ENCODE assay signal across 12 cellular contexts in genomic region chr20:58877374-58878360, GRCh38. TPM values are rescaled to one million over a fixed set of nuclear protein-coding genes. Genes with fewer than 3 reads are reported as not detected.
DNase-seq lines count a peak whose midpoint lies in the region; ATAC-seq and TF ChIP-seq lines count a peak whose summit lies in the region.
"Had no signal": no experiment of that assay in that cellular context is flagged by ENCODE, and none has a peak within 500 bp of the region (broad histone marks: within the 10 kb centered on the region; RNA-seq: fewer than 3 reads in every experiment).

No MANE protein-coding gene starts in this region.

- H3K27me3 ChIP-seq in CD8-positive, alpha-beta T cell (ENCODE audit: insufficient read depth, low read length) = no peaks in the 10 kb centered on the region
- H3K27me3 ChIP-seq in mesendoderm (ENCODE audit: insufficient read depth, low read length, poor library complexity) = no peaks in the 10 kb centered on the region
- H3K27me3 ChIP-seq: pancreas had no signal

- no peak overlapping the region for H3K4me3 ChIP-seq in CD8-positive, alpha-beta T cell (ENCODE audit: low read depth, low read length)
- H3K4me3 ChIP-seq in HEK293 (ENCODE audit: low read depth, low read length) (no peak overlapping the region), mesendoderm (ENCODE audit: low read length) (no peak overlapping the region)
- H3K4me3 ChIP-seq: pancreas had no signal

- no peaks in the 10 kb centered on the region for H3K79me1 ChIP-seq in mesendoderm (ENCODE audit: low read length)

- peak; percentile 98 for ATAC-seq in CD8-positive, alpha-beta T cell
- peak; percentile 91 for ATAC-seq in activated CD8-positive, alpha-beta T cell treated with anti-CD3 and anti-CD28 coated beads for 36 hours
- no peak for ATAC-seq in HG03460 (IDR thresholded peaks at IDR 0.05; ENCODE audit: unreplicated experiment)
- ATAC-seq in GM18909 (IDR thresholded peaks at IDR 0.05; ENCODE audit: poor library complexity, unreplicated experiment) = no peak
- ATAC-seq in GM18867 (IDR thresholded peaks at IDR 0.05; ENCODE audit: unreplicated experiment) = no peak
- ATAC-seq: pancreas had no signal

- H3K4me1 Mint-ChIP-seq in CD8-positive, alpha-beta T cell (ENCODE audit: low read depth) = peaks cover 21% of the 10 kb centered on the region
- H3K4me1 Mint-ChIP-seq in activated CD8-positive, alpha-beta T cell treated with anti-CD3 and anti-CD28 coated beads for 36 hours (ENCODE audit: low read depth) = peaks cover 25% of the 10 kb centered on the region

- WGBS in mesendoderm (ENCODE audit: extremely low coverage, insufficient coverage, low lambda C conversion rate) = no CpG with 5 or more reads among the region's 11 CpGs

- peak overlapping the region; percentile 88 for H3K27ac Mint-ChIP-seq in CD8-positive, alpha-beta T cell
- H3K27ac Mint-ChIP-seq in activated CD8-positive, alpha-beta T cell treated with anti-CD3 and anti-CD28 coated beads for 36 hours = peak overlapping the region; percentile 70

- peaks cover 16% of the 10 kb centered on the region for H3K4me1 ChIP-seq in CD8-positive, alpha-beta T cell (ENCODE audit: insufficient read depth, low read length)
- H3K4me1 ChIP-seq in HEK293 (ENCODE audit: control insufficient read depth, insufficient read depth, low read length) (no peaks in the 10 kb centered on the region), mesendoderm (ENCODE audit: control insufficient read depth, low read depth, low read length) (peaks cover 3% of the 10 kb centered on the region)
- H3K4me1 ChIP-seq: pancreas had no signal

- H3K18ac ChIP-seq in mesendoderm (ENCODE audit: low read length) = no peak overlapping the region

- H3K9me3 ChIP-seq in CD8-positive, alpha-beta T cell (ENCODE audit: low read length) = no peaks in the 10 kb centered on the region
- no peaks in the 10 kb centered on the region for H3K9me3 ChIP-seq in HEK293 (ENCODE audit: control insufficient read depth, insufficient read depth, low read depth, low read length)
- H3K9me3 ChIP-seq: pancreas had no signal

- H3K23ac ChIP-seq in mesendoderm (ENCODE audit: low read length) = peak overlapping the region; percentile 16

- no peak overlapping the region for H2BK5ac ChIP-seq in mesendoderm (ENCODE audit: low read length)

- no peak overlapping the region for H4K5ac ChIP-seq in mesendoderm (ENCODE audit: low read length)

- no peak overlapping the region for H4K8ac ChIP-seq in mesendoderm (ENCODE audit: low read depth, low read length)

- no peak overlapping the region for H2AK5ac ChIP-seq in mesendoderm (ENCODE audit: low read length)

- no peak overlapping the region for H3K27ac ChIP-seq in CD8-positive, alpha-beta T cell (ENCODE audit: low read depth, low read length)
- H3K27ac ChIP-seq in HEK293 (ENCODE audit: extremely low read depth, low read depth, low read length) (no peak overlapping the region), mesendoderm (ENCODE audit: low read depth, low read length) (no peak overlapping the region)
- H3K27ac ChIP-seq: pancreas had no signal

- no peaks in the 10 kb centered on the region for H3K36me3 ChIP-seq in CD8-positive, alpha-beta T cell (ENCODE audit: insufficient read depth, low read length)
- H3K36me3 ChIP-seq in HEK293 (ENCODE audit: control insufficient read depth in 2 of 2, insufficient read depth in 1 of 2, low read length in 2 of 2) (no peaks in the 10 kb centered on the region), mesendoderm (ENCODE audit: control insufficient read depth, insufficient read depth, low read length) (no peaks in the 10 kb centered on the region)
- H3K36me3 ChIP-seq: pancreas had no signal

- H2BK15ac ChIP-seq in mesendoderm (replicated peaks; ENCODE audit: low read depth) = no peak overlapping the region

- H3K4ac ChIP-seq in mesendoderm (ENCODE audit: low read depth, low read length) = no peak overlapping the region

- peak overlapping the region; percentile 13 for H3K4me3 Mint-ChIP-seq in CD8-positive, alpha-beta T cell
- H3K4me3 Mint-ChIP-seq in activated CD8-positive, alpha-beta T cell treated with anti-CD3 and anti-CD28 coated beads for 36 hours = peak overlapping the region; percentile 10

- H3K4me2 ChIP-seq in mesendoderm (ENCODE audit: low read length) = no peak overlapping the region

- no peak for TF ChIP-seq CTCF in CD8-positive, alpha-beta T cell (IDR thresholded peaks at IDR 0.05)
- no peak for TF ChIP-seq CTCF in HEK293 (tag by site-specific recombination; IDR thresholded peaks at IDR 0.05)
- no peak for TF ChIP-seq CTCF in activated CD8-positive, alpha-beta T cell treated with anti-CD3 and anti-CD28 coated beads for 36 hours (IDR thresholded peaks at IDR 0.05)

- peak in 1 of 7 experiments; percentile 66 for DNase-seq in CD8-positive, alpha-beta T cell
- peak; percentile 42 for DNase-seq in activated CD8-positive, alpha-beta T cell treated with anti-CD3 and anti-CD28 coated beads for 36 hours
- DNase-seq in mesendoderm (no peak), hypothalamus (lab: John Stamatoyannopoulos, UW) (no peak)
- DNase-seq: activated CD4-positive, alpha-beta T cell treated with anti-CD3 and anti-CD28 coated beads for 4 hours; GF-D8; mammary epithelial cell; pancreas had no signal

- no peaks in the 10 kb centered on the region for H3K27me3 Mint-ChIP-seq in CD8-positive, alpha-beta T cell (ENCODE audit: low read depth)
- no peaks in the 10 kb centered on the region for H3K27me3 Mint-ChIP-seq in activated CD8-positive, alpha-beta T cell treated with anti-CD3 and anti-CD28 coated beads for 36 hours

- H3K9ac ChIP-seq in mesendoderm (ENCODE audit: low read length) = no peak overlapping the region

- no peaks in the 10 kb centered on the region for H3K36me3 Mint-ChIP-seq in CD8-positive, alpha-beta T cell
- H3K36me3 Mint-ChIP-seq in activated CD8-positive, alpha-beta T cell treated with anti-CD3 and anti-CD28 coated beads for 36 hours (ENCODE audit: low read depth) = no peaks in the 10 kb centered on the region

- intact Hi-C loops in CD8-positive, alpha-beta T cell (cut with DNase I, micrococcal nuclease) = loop anchor here in 1 of 2 experiments (2.0 kb wide), 1 partner anchor 15 kb away; no protein-coding TSS in a partner anchor
- intact Hi-C loops in activated CD8-positive, alpha-beta T cell treated with anti-CD3 and anti-CD28 coated beads for 36 hours (cut with micrococcal nuclease) = loop anchor here (10.0 kb wide), 1 partner anchor 347 kb away; no protein-coding TSS in a partner anchor

- H3K79me2 ChIP-seq in mesendoderm (ENCODE audit: control insufficient read depth, insufficient read depth, low read length) = no peaks in the 10 kb centered on the region

- H3K56ac ChIP-seq in mesendoderm (ENCODE audit: low read length) = peak overlapping the region; percentile 40

- H3K9me3 Mint-ChIP-seq in CD8-positive, alpha-beta T cell = no peaks in the 10 kb centered on the region
- H3K9me3 Mint-ChIP-seq in activated CD8-positive, alpha-beta T cell treated with anti-CD3 and anti-CD28 coated beads for 36 hours = no peaks in the 10 kb centered on the region

- CTCF ChIA-PET in CD8-positive, alpha-beta T cell (lab: Charles Lee) = interaction anchor here (0.8 to 1.6 kb wide), 6 partner anchors 18 to 526 kb away, joined by 3 read pairs; no protein-coding TSS in a partner anchor
- CTCF ChIA-PET in HEK293 (lab: Yijun Ruan, JAX) = interaction anchor here (1.2 to 1.6 kb wide), 2 partner anchors 31 to 578 kb away, joined by 3 read pairs; no protein-coding TSS in a partner anchor
- CTCF ChIA-PET in activated CD8-positive, alpha-beta T cell treated with anti-CD3 and anti-CD28 coated beads for 36 hours (lab: Charles Lee) = interaction anchor here (0.6 to 1.7 kb wide), 2 partner anchors 13 to 164 kb away, joined by 3 to 7 read pairs; no protein-coding TSS in a partner anchor

- POLR2A ChIA-PET in CD8-positive, alpha-beta T cell (lab: Charles Lee) = interaction anchor here (1.3 kb wide), 1 partner anchor 14 kb away, joined by 4 read pairs; no protein-coding TSS in a partner anchor
- POLR2A ChIA-PET in HEK293 (lab: Yijun Ruan, JAX) = interaction anchor here (0.6 kb wide), 1 partner anchor 414 kb away, joined by 5 read pairs; no protein-coding TSS in a partner anchor
- POLR2A ChIA-PET in activated CD8-positive, alpha-beta T cell treated with anti-CD3 and anti-CD28 coated beads for 36 hours (lab: Charles Lee) = interaction anchor here (0.6 to 1.6 kb wide), 3 partner anchors 22 to 525 kb away, joined by 3 to 5 read pairs (median 3); no protein-coding TSS in a partner anchor

- H2BK120ac ChIP-seq in mesendoderm (ENCODE audit: low read depth, low read length) = no peak overlapping the region

TF ChIP-seq in HEK293, 187 proteins besides CTCF, POLR2A, EP300 and RAD21 (continues in another document):
- no peak for TF ChIP-seq ZNF76 (tag by site-specific recombination; IDR thresholded peaks at IDR 0.05; ENCODE audit: borderline replicate concordance, low read depth)
- TF ChIP-seq, protein P1, sequence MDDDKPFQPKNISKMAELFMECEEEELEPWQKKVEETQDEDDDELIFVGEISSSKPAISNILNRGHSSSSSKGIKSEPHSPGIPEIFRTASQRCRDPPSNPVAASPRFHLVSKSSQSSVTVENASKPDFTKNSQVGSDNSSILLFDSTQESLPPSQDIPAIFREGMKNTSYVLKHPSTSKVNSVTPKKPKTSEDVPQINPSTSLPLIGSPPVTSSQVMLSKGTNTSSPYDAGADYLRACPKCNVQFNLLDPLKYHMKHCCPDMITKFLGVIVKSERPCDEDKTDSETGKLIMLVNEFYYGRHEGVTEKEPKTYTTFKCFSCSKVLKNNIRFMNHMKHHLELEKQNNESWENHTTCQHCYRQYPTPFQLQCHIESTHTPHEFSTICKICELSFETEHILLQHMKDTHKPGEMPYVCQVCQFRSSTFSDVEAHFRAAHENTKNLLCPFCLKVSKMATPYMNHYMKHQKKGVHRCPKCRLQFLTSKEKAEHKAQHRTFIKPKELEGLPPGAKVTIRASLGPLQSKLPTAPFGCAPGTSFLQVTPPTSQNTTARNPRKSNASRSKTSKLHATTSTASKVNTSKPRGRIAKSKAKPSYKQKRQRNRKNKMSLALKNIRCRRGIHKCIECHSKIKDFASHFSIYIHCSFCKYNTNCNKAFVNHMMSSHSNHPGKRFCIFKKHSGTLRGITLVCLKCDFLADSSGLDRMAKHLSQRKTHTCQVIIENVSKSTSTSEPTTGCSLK (tag by site-specific recombination; IDR thresholded peaks at IDR 0.05) = no peak
- no peak for TF ChIP-seq ZNF561 (tag by site-specific recombination; IDR thresholded peaks at IDR 0.05; ENCODE audit: borderline replicate concordance)
- peak; percentile 72 for TF ChIP-seq SCRT2 (tag by site-specific recombination; IDR thresholded peaks at IDR 0.05)

RNA-seq across cellular contexts. Expression of gene GNAS, which starts 25.2 kb away (rescaled TPM):
- total RNA-seq in CD8-positive, alpha-beta T cell = 1,000 to 10,000 TPM; 1,064 to 1,097 TPM
- total RNA-seq in activated CD8-positive, alpha-beta T cell treated with anti-CD3 and anti-CD28 coated beads for 36 hours = 100 to 1,000 TPM; 703 to 723 TPM
- 871 TPM for polyA plus RNA-seq in mesendoderm (2013, experiment 1 of 2)
- polyA plus RNA-seq in mesendoderm (2013, experiment 2 of 2) = 882 TPM

RNA-seq across cellular contexts. Expression of gene GNAS-AS1, which starts 27.0 kb away (rescaled TPM):
- total RNA-seq in CD8-positive, alpha-beta T cell = under 1 TPM in 1 of 2 experiments, not detected in 1; 0.28 TPM
- 1 to 10 TPM; 1.7 to 2.0 TPM for total RNA-seq in activated CD8-positive, alpha-beta T cell treated with anti-CD3 and anti-CD28 coated beads for 36 hours
- 1.6 TPM for polyA plus RNA-seq in mesendoderm (2013, experiment 1 of 2)
- 1.6 TPM for polyA plus RNA-seq in mesendoderm (2013, experiment 2 of 2)

Comparison
In these comparisons a context has a peak if more than half of its experiments do, and no peak if none do; other contexts are left out.
1. ATAC-seq: peak in CD8-positive, alpha-beta T cell (single experiment) and activated CD8-positive, alpha-beta T cell treated with anti-CD3 and anti-CD28 coated beads for 36 hours (single experiment); none in HG03460 (single experiment), GM18909 (single experiment) and GM18867 (single experiment).